ENCODE assay signal across 1 cellular context in genomic region chr13:40568246-40568645, GRCh38.
TF ChIP-seq lines count a peak whose summit lies in the region.

No MANE protein-coding gene starts in this region.

TF ChIP-seq in SK-N-SH, 30 proteins besides CTCF, POLR2A, EP300 and RAD21:
- TF ChIP-seq JUND (IDR thresholded peaks at IDR 0.05) = no peak
- no peak for TF ChIP-seq EZH2phosphoT487 (IDR thresholded peaks at IDR 0.05; ENCODE audit: borderline replicate concordance, low read depth)
- TF ChIP-seq USF2 (IDR thresholded peaks at IDR 0.05; ENCODE audit: borderline replicate concordance, low read depth, low read length) = no peak
- TF ChIP-seq TEAD4 (IDR thresholded peaks at IDR 0.05; ENCODE audit: borderline replicate concordance, insufficient read depth) = no peak
- TF ChIP-seq CHD2 (IDR thresholded peaks at IDR 0.05; ENCODE audit: low read length, partially characterized antibody) = no peak
- TF ChIP-seq PBX3 (IDR thresholded peaks at IDR 0.05) = no peak
- TF ChIP-seq MEF2A (IDR thresholded peaks at IDR 0.05; ENCODE audit: borderline replicate concordance, low read depth) = no peak
- no peak for TF ChIP-seq SIN3A (IDR thresholded peaks at IDR 0.05; ENCODE audit: borderline replicate concordance, low read depth, low read length)
- no peak for TF ChIP-seq GATA2 (CRISPR knock-in tag; IDR thresholded peaks at IDR 0.05)
- no peak for TF ChIP-seq GABPA (IDR thresholded peaks at IDR 0.05; ENCODE audit: low read depth)
- no peak for TF ChIP-seq TCF12 (IDR thresholded peaks at IDR 0.05)
- TF ChIP-seq NFIC (IDR thresholded peaks at IDR 0.05; ENCODE audit: borderline replicate concordance) = no peak
- TF ChIP-seq FOXJ3 (CRISPR knock-in tag; IDR thresholded peaks at IDR 0.05) = no peak
- no peak for TF ChIP-seq USF1 (IDR thresholded peaks at IDR 0.05; ENCODE audit: borderline replicate concordance, low read depth)
- TF ChIP-seq FOXM1 (IDR thresholded peaks at IDR 0.05; ENCODE audit: low read depth) = no peak
- no peak for TF ChIP-seq ZBTB33 (IDR thresholded peaks at IDR 0.05; ENCODE audit: borderline replicate concordance, low read depth)
- TF ChIP-seq MAX (IDR thresholded peaks at IDR 0.05; ENCODE audit: low read depth) = no peak
- TF ChIP-seq REST (IDR thresholded peaks at IDR 0.05; ENCODE audit: low read depth, low read length) = no peak
